6 cellular contexts compared by ENCODE assay signal in the genomic region with DNA sequence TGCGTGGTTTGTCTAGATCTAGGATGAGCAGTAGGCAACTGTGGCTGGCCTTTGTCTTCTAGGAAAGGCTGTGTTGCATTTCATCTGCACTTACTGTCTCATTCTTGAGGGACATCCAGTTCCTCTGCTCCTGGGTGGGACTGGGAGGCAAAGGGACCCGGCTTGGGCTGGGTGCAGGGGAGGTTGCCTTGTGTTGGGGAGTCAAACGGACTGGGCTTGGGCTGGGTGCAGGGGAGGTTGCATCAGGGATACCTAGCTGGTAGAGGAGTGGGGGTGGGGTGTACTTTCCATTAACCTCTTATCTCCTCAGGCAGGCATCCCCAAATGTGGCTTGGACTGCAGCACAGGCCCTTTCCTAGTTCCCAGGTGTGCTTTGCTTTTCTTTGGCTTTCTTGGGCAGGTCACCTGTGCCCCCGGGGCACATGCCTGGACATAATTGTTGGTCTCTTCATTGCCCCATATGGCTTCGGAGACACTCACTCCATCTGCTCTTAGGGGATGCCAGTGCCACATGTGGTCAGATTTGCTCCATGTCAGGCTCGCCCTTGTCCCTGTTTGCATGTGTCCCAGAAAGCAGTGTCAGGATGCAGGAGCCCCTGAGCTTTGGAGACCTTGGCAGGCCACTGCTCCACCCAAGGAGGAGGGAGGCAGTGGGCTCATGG.
"Had no signal": no experiment of that assay in that cellular context is flagged by ENCODE, and none has a peak within 500 bp of the region (broad histone marks: within the 10 kb centered on the region; RNA-seq: fewer than 3 reads in every experiment).

No MANE protein-coding gene starts in this region.

- ATAC-seq: GM23338, HepG2 had no signal

- H3K4me3 Mint-ChIP-seq: GM23338, H9, IgD-negative memory B cell had no signal

- H3K27ac ChIP-seq: HL-60 had no signal

- H3K4me1 Mint-ChIP-seq: GM23338, H9, IgD-negative memory B cell had no signal

- H3K36me3 Mint-ChIP-seq: IgD-negative memory B cell had no signal

- H3K4me3 ChIP-seq: GM23338 had no signal

- H3K4me2 ChIP-seq: GM23338 had no signal

- H3K27me3 Mint-ChIP-seq: IgD-negative memory B cell had no signal

- H3K27ac Mint-ChIP-seq: GM23338, H9 had no signal

- H2AFZ ChIP-seq: GM23338 had no signal

- DNase-seq: H9, HCEC 1CT had no signal
